8 cellular contexts compared by ENCODE assay signal in the genomic region with DNA sequence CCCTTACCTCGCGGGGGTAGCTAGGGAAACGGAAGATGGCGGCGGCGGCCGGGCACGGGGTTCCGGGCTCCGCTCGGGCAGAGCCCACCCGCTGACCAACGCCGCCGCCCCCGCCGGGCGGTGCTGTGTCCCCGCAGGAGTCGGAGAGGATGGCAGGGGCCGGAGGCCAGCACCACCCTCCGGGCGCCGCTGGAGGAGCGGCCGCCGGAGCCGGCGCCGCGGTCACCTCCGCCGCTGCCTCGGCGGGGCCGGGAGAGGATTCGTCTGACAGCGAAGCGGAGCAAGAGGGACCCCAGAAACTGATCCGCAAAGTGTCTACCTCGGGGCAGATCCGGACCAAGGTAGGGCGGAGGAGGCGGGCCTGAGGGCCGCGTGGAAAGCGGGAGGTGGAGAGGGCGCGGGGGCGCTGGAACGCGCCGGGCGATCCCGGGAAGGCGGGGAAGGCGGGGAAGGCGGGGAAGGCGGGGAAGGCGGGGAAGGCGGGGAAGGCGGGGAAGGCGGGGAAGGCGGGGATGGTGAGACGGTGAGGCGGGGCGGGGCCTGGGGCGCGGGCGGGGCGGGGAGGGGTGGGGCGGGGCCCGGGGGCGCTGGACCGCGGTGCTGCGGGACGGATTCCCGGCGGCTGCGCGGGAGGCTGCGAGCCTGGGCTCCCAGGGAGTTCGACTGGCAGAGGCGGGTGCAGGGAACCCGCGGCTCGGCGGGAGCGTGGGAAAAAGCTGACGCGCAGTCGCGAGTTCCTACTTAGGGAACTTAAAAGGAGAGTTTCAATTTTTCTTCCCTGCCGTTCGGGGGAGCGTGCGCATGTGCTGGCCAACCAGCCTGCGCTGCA. TPM values are rescaled to one million over a fixed set of nuclear protein-coding genes. Genes with fewer than 3 reads are reported as not detected.
DNase-seq lines count a peak whose midpoint lies in the region; ATAC-seq and TF ChIP-seq lines count a peak whose summit lies in the region.

A gene with protein sequence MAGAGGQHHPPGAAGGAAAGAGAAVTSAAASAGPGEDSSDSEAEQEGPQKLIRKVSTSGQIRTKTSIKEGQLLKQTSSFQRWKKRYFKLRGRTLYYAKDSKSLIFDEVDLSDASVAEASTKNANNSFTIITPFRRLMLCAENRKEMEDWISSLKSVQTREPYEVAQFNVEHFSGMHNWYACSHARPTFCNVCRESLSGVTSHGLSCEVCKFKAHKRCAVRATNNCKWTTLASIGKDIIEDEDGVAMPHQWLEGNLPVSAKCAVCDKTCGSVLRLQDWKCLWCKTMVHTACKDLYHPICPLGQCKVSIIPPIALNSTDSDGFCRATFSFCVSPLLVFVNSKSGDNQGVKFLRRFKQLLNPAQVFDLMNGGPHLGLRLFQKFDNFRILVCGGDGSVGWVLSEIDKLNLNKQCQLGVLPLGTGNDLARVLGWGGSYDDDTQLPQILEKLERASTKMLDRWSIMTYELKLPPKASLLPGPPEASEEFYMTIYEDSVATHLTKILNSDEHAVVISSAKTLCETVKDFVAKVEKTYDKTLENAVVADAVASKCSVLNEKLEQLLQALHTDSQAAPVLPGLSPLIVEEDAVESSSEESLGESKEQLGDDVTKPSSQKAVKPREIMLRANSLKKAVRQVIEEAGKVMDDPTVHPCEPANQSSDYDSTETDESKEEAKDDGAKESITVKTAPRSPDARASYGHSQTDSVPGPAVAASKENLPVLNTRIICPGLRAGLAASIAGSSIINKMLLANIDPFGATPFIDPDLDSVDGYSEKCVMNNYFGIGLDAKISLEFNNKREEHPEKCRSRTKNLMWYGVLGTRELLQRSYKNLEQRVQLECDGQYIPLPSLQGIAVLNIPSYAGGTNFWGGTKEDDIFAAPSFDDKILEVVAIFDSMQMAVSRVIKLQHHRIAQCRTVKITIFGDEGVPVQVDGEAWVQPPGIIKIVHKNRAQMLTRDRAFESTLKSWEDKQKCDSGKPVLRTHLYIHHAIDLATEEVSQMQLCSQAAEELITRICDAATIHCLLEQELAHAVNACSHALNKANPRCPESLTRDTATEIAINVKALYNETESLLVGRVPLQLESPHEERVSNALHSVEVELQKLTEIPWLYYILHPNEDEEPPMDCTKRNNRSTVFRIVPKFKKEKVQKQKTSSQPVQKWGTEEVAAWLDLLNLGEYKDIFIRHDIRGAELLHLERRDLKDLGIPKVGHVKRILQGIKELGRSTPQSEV (plus strand): TSS at position 24 of the 829 bp plus-strand sequence. CDS start 126 bp downstream, at position 150.

- POLR2A ChIA-PET in activated CD8-positive, alpha-beta T cell treated with anti-CD3 and anti-CD28 coated beads for 36 hours (lab: Charles Lee), result interaction anchor here (1.0 to 1.9 kb wide), 7 partner anchors 8 to 584 kb away, joined by 3 to 9 read pairs (median 5); a partner anchor contains a TSS

- H3K9me3 ChIP-seq in lung (ENCODE audit: control insufficient read depth in 2 of 2, insufficient read depth in 1 of 2, low read length in 1 of 2), result no peaks in the 10 kb centered on the region

- peak within 1 kb of the TSS; percentile 87 for H3K27ac Mint-ChIP-seq in activated CD8-positive, alpha-beta T cell treated with anti-CD3 and anti-CD28 coated beads for 36 hours

- DNase-seq in AG08395 (ENCODE audit: low spot score), result peak; percentile 92
- DNase-seq in NCI-H526 (lab: John Stamatoyannopoulos, UW), result peak; percentile 69 to 93
- peak; percentile 59 for DNase-seq in activated CD8-positive, alpha-beta T cell treated with anti-CD3 and anti-CD28 coated beads for 36 hours
- DNase-seq in effector CD8-positive, alpha-beta T cell (lab: John Stamatoyannopoulos, UW), result peak; percentile 61
- DNase-seq in lung (ENCODE audit: low spot score), result peak; percentile 80
- DNase-seq in stimulated activated CD4-positive, alpha-beta T cell treated with anti-CD3 and anti-CD28 coated beads, TNF-alpha, amount 100 ng/mL, for 4 hours (ENCODE audit: low read depth in 3 of 3), result peak; percentile 40 to 52 (median 48)

- H3K4me3 Mint-ChIP-seq in activated CD8-positive, alpha-beta T cell treated with anti-CD3 and anti-CD28 coated beads for 36 hours, result peak within 1 kb of the TSS; percentile 76

- CTCF ChIA-PET in activated CD8-positive, alpha-beta T cell treated with anti-CD3 and anti-CD28 coated beads for 36 hours (lab: Charles Lee), result interaction anchor here (1.7 kb wide), 1 partner anchor 133 kb away, joined by 5 read pairs; no protein-coding TSS in a partner anchor

- peaks cover 35% of the 10 kb centered on the region for H3K4me1 Mint-ChIP-seq in activated CD8-positive, alpha-beta T cell treated with anti-CD3 and anti-CD28 coated beads for 36 hours (ENCODE audit: low read depth)

- no peak for TF ChIP-seq CTCF in activated CD8-positive, alpha-beta T cell treated with anti-CD3 and anti-CD28 coated beads for 36 hours (IDR thresholded peaks at IDR 0.05)
- no peak for TF ChIP-seq CTCF in lung (IDR thresholded peaks at IDR 0.05; ENCODE audit: control extremely low read depth, extremely low read depth)

- H3K27me3 ChIP-seq in lung (ENCODE audit: control insufficient read depth, insufficient read depth), result no peaks in the 10 kb centered on the region

- peak; percentile 42 for ATAC-seq in GM18861 (IDR thresholded peaks at IDR 0.05; ENCODE audit: unreplicated experiment)
- ATAC-seq in HG03097 (IDR thresholded peaks at IDR 0.05; ENCODE audit: low FRiP score, unreplicated experiment), result peak; percentile 37
- ATAC-seq in activated CD8-positive, alpha-beta T cell treated with anti-CD3 and anti-CD28 coated beads for 36 hours, result peak; percentile 62
- peak; percentile 77 for ATAC-seq in lung (ENCODE audit: insufficient read depth, low FRiP score)

- WGBS in lung, 2 donors, result 0 to 1% methylated on average over 70 to 95 of the region's 99 CpGs

- H3K9me3 Mint-ChIP-seq in activated CD8-positive, alpha-beta T cell treated with anti-CD3 and anti-CD28 coated beads for 36 hours, result no peaks in the 10 kb centered on the region

- peaks cover 0 to 2% of the 10 kb centered on the region in 2 donors for H3K4me1 ChIP-seq in lung (ENCODE audit: control insufficient read depth in 2 of 2, insufficient read depth in 2 of 2, low read length in 2 of 2)

- peaks cover 19% of the 10 kb centered on the region for H3K36me3 Mint-ChIP-seq in activated CD8-positive, alpha-beta T cell treated with anti-CD3 and anti-CD28 coated beads for 36 hours (ENCODE audit: low read depth)

- intact Hi-C loops in activated CD8-positive, alpha-beta T cell treated with anti-CD3 and anti-CD28 coated beads for 36 hours (cut with micrococcal nuclease), result no loop called here

- H3K36me3 ChIP-seq in lung (ENCODE audit: control insufficient read depth in 2 of 2, insufficient read depth in 2 of 2, low read length in 2 of 2), result no peaks in the 10 kb centered on the region

- H3K27ac ChIP-seq in lung (ENCODE audit: low read depth in 1 of 2, low read length in 1 of 2), result peak within 1 kb of the TSS; percentile 75 to 93

- H3K27me3 Mint-ChIP-seq in activated CD8-positive, alpha-beta T cell treated with anti-CD3 and anti-CD28 coated beads for 36 hours, result peaks cover 1% of the 10 kb centered on the region

- peak within 1 kb of the TSS; percentile 80 for H3K4me3 ChIP-seq in lung

RNA-seq across cellular contexts. Expression of the gene that starts here (rescaled TPM):
- 10 to 100 TPM; 15.2 to 15.8 TPM for total RNA-seq in activated CD8-positive, alpha-beta T cell treated with anti-CD3 and anti-CD28 coated beads for 36 hours
- 10 to 100 TPM; 18.3 to 33.1 TPM for total RNA-seq in lung
- 1 to 10 TPM; 2.2 to 4.5 TPM for polyA plus RNA-seq in lung

Comparison
In these comparisons a context has a peak if more than half of its experiments do, and no peak if none do; other contexts are left out.
1. Peak in every context shown above with its lines: DNase-seq, ATAC-seq, H3K4me3 ChIP-seq and H3K27ac ChIP-seq.